In the genomic region with DNA sequence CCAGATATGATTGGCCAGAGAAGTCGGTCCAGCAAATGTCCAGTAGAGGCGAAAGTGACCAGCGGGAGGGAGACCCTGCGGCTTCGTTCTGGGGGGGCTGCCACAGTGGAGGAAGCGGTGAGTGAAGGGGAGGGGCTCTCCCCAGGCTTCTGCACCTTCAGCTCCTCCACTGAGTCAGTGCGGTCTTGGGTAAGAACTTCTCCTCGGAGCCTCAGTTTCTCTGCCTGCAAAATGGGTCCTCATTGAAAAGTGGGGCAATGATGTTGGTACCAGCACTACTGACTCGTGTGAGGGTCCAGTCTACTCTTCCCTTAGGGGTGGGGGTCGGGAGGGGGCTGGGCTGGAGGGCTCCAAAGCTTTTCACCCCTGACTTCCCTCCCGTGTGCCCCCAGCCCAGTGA, we compare ENCODE assay signal across 29 cellular contexts.
"Had no signal": no experiment of that assay in that cellular context is flagged by ENCODE, and none has a peak within 500 bp of the region (broad histone marks: within the 10 kb centered on the region; RNA-seq: fewer than 3 reads in every experiment).

No MANE protein-coding gene starts in this region.

- H3K27ac ChIP-seq: ascending aorta, breast epithelium, cardiac muscle cell, colonic mucosa, epithelial cell of prostate, esophagus squamous epithelium, gastroesophageal sphincter, VCaP had no signal

- H3K4me1 ChIP-seq: breast epithelium, colonic mucosa had no signal

- ATAC-seq: activated naive CD4-positive, alpha-beta T cell treated with anti-CD3 and anti-CD28 coated beads, Interleukin-2, amount 50 U/mL, for 72 hours; activated T-cell treated with anti-CD3 and anti-CD28 coated beads, Interleukin-2, amount 50 U/mL, for 72 hours; gastroesophageal sphincter; WTC11 had no signal

- H3K36me3 ChIP-seq: breast epithelium, cardiac muscle cell, colonic mucosa, esophagus squamous epithelium had no signal

- FAIRE-seq: endometrium had no signal

- H3K4me3 ChIP-seq: ascending aorta, breast epithelium, cardiac muscle cell, colonic mucosa, esophagus squamous epithelium, gastroesophageal sphincter had no signal

- DNase-seq: activated CD4-positive, alpha-beta memory T cell treated with anti-CD3 and anti-CD28 coated beads, Interleukin-2, amount 10 ng/mL, durations not matched to agents 7 days and 5 days; activated CD4-positive, alpha-beta T cell treated with anti-CD3 and anti-CD28 coated beads for 1 hour; activated CD4-positive, alpha-beta T cell treated with anti-CD3 and anti-CD28 coated beads for 4 hours; activated CD4-positive, alpha-beta T cell treated with anti-CD3 and anti-CD28 coated beads, Interleukin-2, amount 10 ng/mL, durations not matched to agents 7 days and 5 days; activated CD4-positive, alpha-beta T cell treated with anti-CD3 and anti-CD28 coated beads, Interleukin-2, amount 50 U/mL, for 4 hours; activated CD8-positive, alpha-beta memory T cell treated with anti-CD3 and anti-CD28 coated beads, Interleukin-2, amount 50 U/mL, for 48 hours; activated gamma-delta T cell; activated naive CD4-positive, alpha-beta T cell; activated naive CD4-positive, alpha-beta T cell treated with anti-CD3 and anti-CD28 coated beads, Interleukin-2, amount 10 ng/mL, durations not matched to agents 7 days and 5 days; activated naive CD8-positive, alpha-beta T cell treated with anti-CD3 and anti-CD28 coated beads, Interleukin-2, amount 10 ng/mL, durations not matched to agents 7 days and 5 days; activated T-cell treated with anti-CD3 and anti-CD28 coated beads for 4 hours; activated T-cell treated with anti-CD3 and anti-CD28 coated beads, Interleukin-2, amount 50 U/mL, for 24 hours; activated T-cell treated with anti-CD3 and anti-CD28 coated beads, Interleukin-2, amount 50 U/mL, for 72 hours; central memory CD4-positive, alpha-beta T cell; cerebellar nuclear complex; colonic mucosa; effector CD8-positive, alpha-beta T cell; esophagus squamous epithelium; foreskin melanocyte; T-helper 2 cell had no signal

- H3K27me3 ChIP-seq: ascending aorta had no signal

- H3K9me3 ChIP-seq: ascending aorta, breast epithelium, colonic mucosa, gastroesophageal sphincter had no signal
